Comparison of ENCODE assay signal across 17 cellular contexts in the genomic region with DNA sequence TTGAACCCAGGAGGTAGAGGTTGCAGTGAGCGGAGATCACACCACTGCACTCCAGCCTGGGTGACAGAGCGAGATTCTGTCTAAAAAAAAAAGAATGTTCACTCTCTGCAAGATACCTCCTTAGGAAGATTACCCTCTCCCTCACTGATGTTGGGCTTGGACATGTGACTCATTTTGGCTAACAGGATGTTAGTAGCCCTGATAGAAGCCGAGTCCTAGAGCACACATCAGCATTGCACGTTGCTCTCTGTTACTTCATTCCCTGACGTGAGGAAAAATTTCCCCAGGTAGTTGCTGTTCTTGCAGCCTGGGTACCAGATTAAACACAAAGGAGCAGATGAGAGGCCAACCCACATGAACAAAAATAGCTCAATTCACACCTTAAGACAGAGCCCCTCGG.
DNase-seq lines count a peak whose midpoint lies in the region; ATAC-seq, FAIRE-seq and TF ChIP-seq lines count a peak whose summit lies in the region.
"Had no signal": no experiment of that assay in that cellular context is flagged by ENCODE, and none has a peak within 500 bp of the region (broad histone marks: within the 10 kb centered on the region; RNA-seq: fewer than 3 reads in every experiment).

No MANE protein-coding gene starts in this region.

- H3K9ac ChIP-seq in IMR-90 (ENCODE audit: low read depth, low read length) = no peak overlapping the region
- H3K9ac ChIP-seq: BLaER1 treated with 17β-estradiol and CSF1 and Interleukin-3, amounts not matched to agents 10 nM and 100 nM had no signal

- no peaks in the 10 kb centered on the region for H3K36me3 ChIP-seq in IMR-90 (ENCODE audit: control insufficient read depth, insufficient read depth, low read length)
- H3K36me3 ChIP-seq in bronchial epithelial cell (ENCODE audit: control insufficient read depth, insufficient read depth, low read length) = no peaks in the 10 kb centered on the region
- H3K36me3 ChIP-seq: BLaER1 treated with 17β-estradiol and CSF1 and Interleukin-3, amounts not matched to agents 10 nM and 100 nM had no signal

- H2AFZ ChIP-seq in IMR-90 (replicated peaks; ENCODE audit: low read length, poor library complexity) = no peak overlapping the region

- H4K8ac ChIP-seq in IMR-90 (ENCODE audit: low read depth in 2 of 2, low read length in 2 of 2) = no peak overlapping the region

- no peaks in the 10 kb centered on the region for H3K36me3 Mint-ChIP-seq in activated T-helper 17 cell treated with anti-CD3 and anti-CD28 coated beads, Interleukin-2, amount 50 U/mL, for 72 hours (ENCODE audit: low read depth)
- peaks cover 11% of the 10 kb centered on the region for H3K36me3 Mint-ChIP-seq in nephron progenitor cell (ENCODE audit: low read depth)
- H3K36me3 Mint-ChIP-seq: CD8-positive, alpha-beta T cell had no signal

- CTCF ChIA-PET in IMR-90 (lab: Yijun Ruan, JAX) = no interaction called here

- peaks cover 6% of the 10 kb centered on the region for H3K27me3 Mint-ChIP-seq in activated T-helper 17 cell treated with anti-CD3 and anti-CD28 coated beads, Interleukin-2, amount 50 U/mL, for 72 hours
- H3K27me3 Mint-ChIP-seq in nephron progenitor cell (ENCODE audit: low read depth, poor library complexity) = peaks cover 7% of the 10 kb centered on the region

- in situ Hi-C loops in IMR-90 (cut with MboI; ENCODE audit: low sequenced_read_pairs) = no loop called here

- no peak for TF ChIP-seq POLR2A in IMR-90 (IDR thresholded peaks at IDR 0.05; ENCODE audit: low read depth, low read length)

- H3K9me1 ChIP-seq in IMR-90 (ENCODE audit: insufficient read depth, low read length) = 0 out of 2 replicates have a peak, but pooled peaks cover 4% of the 10 kb centered on the region

- H3K23ac ChIP-seq in IMR-90 (ENCODE audit: low read depth, low read length) = no peak overlapping the region

- H3K4ac ChIP-seq in IMR-90 (ENCODE audit: low read depth, low read length) = no peak overlapping the region; the same call in 1 of the 2 replicates

- no CpG with 5 or more reads among the region's 6 CpGs for WGBS in IMR-90 (ENCODE audit: extremely low coverage in 2 of 2, insufficient read length in 1 of 2), 2 experiments

- no peak overlapping the region for H3K27ac Mint-ChIP-seq in activated T-helper 17 cell treated with anti-CD3 and anti-CD28 coated beads, Interleukin-2, amount 50 U/mL, for 72 hours
- H3K27ac Mint-ChIP-seq in nephron progenitor cell = no peak overlapping the region
- H3K27ac Mint-ChIP-seq: B cell; CD8-positive, alpha-beta T cell; H9 had no signal

- H3K9me3 Mint-ChIP-seq in activated T-helper 17 cell treated with anti-CD3 and anti-CD28 coated beads, Interleukin-2, amount 50 U/mL, for 72 hours = peaks cover 3% of the 10 kb centered on the region
- H3K9me3 Mint-ChIP-seq in nephron progenitor cell = peaks cover 9% of the 10 kb centered on the region

- H3K79me1 ChIP-seq in IMR-90 (ENCODE audit: low read depth in 1 of 2, low read length in 2 of 2) = no peaks in the 10 kb centered on the region

- POLR2A ChIA-PET in IMR-90 (lab: Charles Lee; ENCODE audit: unreplicated experiment) = no interaction called here

- no peak overlapping the region for H2AK5ac ChIP-seq in IMR-90 (ENCODE audit: low read depth, low read length)

- TF ChIP-seq CTCF in IMR-90 (conservative IDR thresholded peaks at IDR 0.05; ENCODE audit: low read depth, low read length) (no peak), bronchial epithelial cell (IDR thresholded peaks at IDR 0.05; ENCODE audit: insufficient read depth, low read length, severe bottlenecking) (no peak), fibroblast of mammary gland (conservative IDR thresholded peaks at IDR 0.05; ENCODE audit: control insufficient read depth, insufficient read depth, low read depth, low read length) (no peak), nephron progenitor cell (IDR thresholded peaks at IDR 0.05) (no peak)

- H2BK15ac ChIP-seq in IMR-90 (ENCODE audit: low read depth, low read length) = no peak overlapping the region

- H3K18ac ChIP-seq in IMR-90 (ENCODE audit: low read depth, low read length) = no peak overlapping the region

- H2BK20ac ChIP-seq in IMR-90 (ENCODE audit: low read depth, low read length) = no peak overlapping the region

- BruUV-seq in IMR-90 (replicated peaks; lab: Mats Ljungman, UMichigan) = no TSS peak

- intact Hi-C loops in IMR-90 (cut with micrococcal nuclease) = no loop called here
- intact Hi-C loops in head of caudate nucleus (cut with DNase I) = no loop called here

- H3K4me3 ChIP-seq in IMR-90 (ENCODE audit: insufficient read depth, low read depth, low read length) (no peak overlapping the region), bronchial epithelial cell (ENCODE audit: low read depth, low read length) (no peak overlapping the region), fibroblast of mammary gland (ENCODE audit: control insufficient read depth, low read depth, low read length) (no peak overlapping the region)
- H3K4me3 ChIP-seq: BLaER1 treated with 17β-estradiol and CSF1 and Interleukin-3, amounts not matched to agents 10 nM and 100 nM had no signal

- H2BK5ac ChIP-seq in IMR-90 (ENCODE audit: low read depth, low read length, poor library complexity, severe bottlenecking) = no peak overlapping the region

- H4K20me1 ChIP-seq in IMR-90 (ENCODE audit: insufficient read depth, low read length) = no peaks in the 10 kb centered on the region
- H4K20me1 ChIP-seq: BLaER1 treated with 17β-estradiol and CSF1 and Interleukin-3, amounts not matched to agents 10 nM and 100 nM had no signal

- H3K4me1 Mint-ChIP-seq in activated T-helper 17 cell treated with anti-CD3 and anti-CD28 coated beads, Interleukin-2, amount 50 U/mL, for 72 hours = no peaks in the 10 kb centered on the region
- no peaks in the 10 kb centered on the region for H3K4me1 Mint-ChIP-seq in nephron progenitor cell
- H3K4me1 Mint-ChIP-seq: B cell, H9 had no signal

- no peak overlapping the region for H3K4me2 ChIP-seq in IMR-90 (ENCODE audit: low read depth, low read length)
- H3K4me2 ChIP-seq: BLaER1 treated with 17β-estradiol and CSF1 and Interleukin-3, amounts not matched to agents 10 nM and 100 nM had no signal

- dilution Hi-C loops in IMR-90 (cut with HindIII; ENCODE audit: low sequenced_read_pairs, unreplicated experiment) = no loop called here

- H3K4me3 Mint-ChIP-seq in activated T-helper 17 cell treated with anti-CD3 and anti-CD28 coated beads, Interleukin-2, amount 50 U/mL, for 72 hours = no peak overlapping the region
- no peak overlapping the region for H3K4me3 Mint-ChIP-seq in nephron progenitor cell
- H3K4me3 Mint-ChIP-seq: B cell; CD8-positive, alpha-beta T cell; H9 had no signal

- no peak overlapping the region for H4K5ac ChIP-seq in IMR-90 (ENCODE audit: low read depth, low read length)

- no peak overlapping the region for H4K91ac ChIP-seq in IMR-90 (ENCODE audit: insufficient read depth, low read depth, low read length)

- H3K27ac ChIP-seq in IMR-90 (ENCODE audit: insufficient read depth, low read length) = no peak overlapping the region
- H3K27ac ChIP-seq: BLaER1 treated with 17β-estradiol and CSF1 and Interleukin-3, amounts not matched to agents 10 nM and 100 nM had no signal

- H2BK120ac ChIP-seq in IMR-90 (ENCODE audit: low read depth, low read length) = no peak overlapping the region

- H3K4me1 ChIP-seq in IMR-90 (ENCODE audit: control insufficient read depth, insufficient read depth, low read length) = no peaks in the 10 kb centered on the region; the same call in 1 of the 2 replicates
- H3K4me1 ChIP-seq: BLaER1 treated with 17β-estradiol and CSF1 and Interleukin-3, amounts not matched to agents 10 nM and 100 nM had no signal

- no peak overlapping the region for H2AK9ac ChIP-seq in IMR-90 (replicated peaks; ENCODE audit: low read depth, low read length, poor library complexity)

- no peak overlapping the region for H3K56ac ChIP-seq in IMR-90 (ENCODE audit: extremely low read depth, insufficient read depth, low read length)

- H3K14ac ChIP-seq in IMR-90 (replicated peaks; ENCODE audit: low read depth, low read length) = no peak overlapping the region

- DNase-seq in IMR-90 (peak; percentile 36), bronchial epithelial cell (ENCODE audit: low read depth) (no peak), fibroblast of mammary gland (ENCODE audit: low read depth) (peak; percentile 39), head of caudate nucleus (no peak), nephron progenitor cell (no peak)
- DNase-seq: Calu3; CD8-positive, alpha-beta T cell; DMS79 treated with DMSO at 0.1 percent for 48 hours; EL; H9 had no signal

- no peaks in the 10 kb centered on the region for H3K27me3 ChIP-seq in IMR-90 (ENCODE audit: control insufficient read depth, insufficient read depth, low read length)
- no peaks in the 10 kb centered on the region for H3K27me3 ChIP-seq in bronchial epithelial cell (ENCODE audit: control insufficient read depth, insufficient read depth, low read length)
- H3K27me3 ChIP-seq: BLaER1 treated with 17β-estradiol and CSF1 and Interleukin-3, amounts not matched to agents 10 nM and 100 nM had no signal

- no peaks in the 10 kb centered on the region for H3K9me3 ChIP-seq in IMR-90 (ENCODE audit: control insufficient read depth, insufficient read depth, low read length)

- no peak for ATAC-seq in IMR-90 (ENCODE audit: low read depth)
- no peak for ATAC-seq in activated T-helper 17 cell treated with anti-CD3 and anti-CD28 coated beads, Interleukin-2, amount 50 U/mL, for 72 hours (replicated peaks)
- ATAC-seq: CD8-positive, alpha-beta T cell had no signal

- FAIRE-seq in bronchial epithelial cell (lab: Jason Lieb, UNC) = peak; percentile 23
- FAIRE-seq: G401.6, GM12891, GM19239, H1 had no signal

- TF ChIP-seq RAD21 in IMR-90 (IDR thresholded peaks at IDR 0.05; ENCODE audit: low read length) = no peak

TF ChIP-seq in IMR-90, 13 proteins besides CTCF, POLR2A, EP300 and RAD21 (continues in another document):
- TF ChIP-seq MAFK (IDR thresholded peaks at IDR 0.05; ENCODE audit: low read depth, low read length) (no peak), CHD1 (IDR thresholded peaks at IDR 0.05; ENCODE audit: low read depth, low read length) (no peak), MXI1 (IDR thresholded peaks at IDR 0.05; ENCODE audit: borderline replicate concordance, low read depth, low read length) (no peak), ELK1 (IDR thresholded peaks at IDR 0.05; ENCODE audit: borderline replicate concordance, low read depth, low read length) (no peak), NFE2L2 (IDR thresholded peaks at IDR 0.05; ENCODE audit: low read depth, low read length) (no peak), RFX5 (IDR thresholded peaks at IDR 0.05; ENCODE audit: low read depth, low read length) (no peak), RCOR1 (IDR thresholded peaks at IDR 0.05; ENCODE audit: insufficient replicate concordance, low read length) (no peak), FOS (IDR thresholded peaks at IDR 0.05; ENCODE audit: low read depth, low read length) (no peak)

Comparison
In these comparisons a context has a peak if more than half of its experiments do, and no peak if none do; other contexts are left out.
1. DNase-seq: peak in IMR-90 (single experiment) and fibroblast of mammary gland (single experiment); none in bronchial epithelial cell (single experiment), head of caudate nucleus (0 of 42) and nephron progenitor cell (single experiment).